1 cellular context compared by ENCODE assay signal in genomic region chr6:94856999-94857398, GRCh38.
DNase-seq lines count a peak whose midpoint lies in the region; ATAC-seq and TF ChIP-seq lines count a peak whose summit lies in the region.
"Not testable (repeated sequence)": the region's sequence is repeated elsewhere in the genome, so short reads cannot be mapped to it uniquely, and the experiment has no call there.

No MANE protein-coding gene starts in this region.

- peaks cover 21% of the 10 kb centered on the region for H3K9me3 Mint-ChIP-seq in WTC11

- not testable (repeated sequence) for DNase-seq in WTC11 (ENCODE audit: low spot score)

- H3K27me3 Mint-ChIP-seq in WTC11 (ENCODE audit: low read depth) = not testable (repeated sequence)

- not testable (repeated sequence) for H3K4me3 Mint-ChIP-seq in WTC11

- peaks cover 10% of the 10 kb centered on the region for H3K36me3 Mint-ChIP-seq in WTC11

- ATAC-seq in WTC11 = not testable (repeated sequence)

- CTCF ChIA-PET in WTC11 (lab: Charles Lee) = not testable (repeated sequence)

- POLR2A ChIA-PET in WTC11 (lab: Charles Lee) = not testable (repeated sequence)

- not testable (repeated sequence) for TF ChIP-seq CTCF in WTC11 (IDR thresholded peaks at IDR 0.05)

- H3K4me1 Mint-ChIP-seq in WTC11 = not testable (repeated sequence)

- not testable (repeated sequence) for H3K27ac Mint-ChIP-seq in WTC11

TF ChIP-seq in WTC11, 78 proteins besides CTCF, POLR2A, EP300 and RAD21:
- TF ChIP-seq HMGA2 (CRISPR knock-in tag; IDR thresholded peaks at IDR 0.05) = peak; percentile 92
TF ChIP-seq in WTC11: peak in this region for 1; not testable (repeated sequence) for 77.
